13 cellular contexts compared by ENCODE assay signal in genomic region chr1:151537112-151537511, GRCh38. TPM values are rescaled to one million over a fixed set of nuclear protein-coding genes. Genes with fewer than 3 reads are reported as not detected.
DNase-seq lines count a peak whose midpoint lies in the region; ATAC-seq, FAIRE-seq and TF ChIP-seq lines count a peak whose summit lies in the region.
"Had no signal": no experiment of that assay in that cellular context is flagged by ENCODE, and none has a peak within 500 bp of the region (broad histone marks: within the 10 kb centered on the region; RNA-seq: fewer than 3 reads in every experiment).

No MANE protein-coding gene starts in this region.

- H3K4me3 Mint-ChIP-seq in activated CD4-positive, alpha-beta T cell treated with anti-CD3 and anti-CD28 coated beads, Interleukin-2, amount 10 ng/mL, durations not matched to agents 24 days and 14 days, result no peak overlapping the region
- H3K4me3 Mint-ChIP-seq: CD8-positive, alpha-beta T cell had no signal

- H3K79me2 ChIP-seq in keratinocyte (ENCODE audit: control insufficient read depth, insufficient read depth, low read length), result peaks cover 18% of the 10 kb centered on the region

- peaks cover 21% of the 10 kb centered on the region for H3K4me1 Mint-ChIP-seq in activated CD4-positive, alpha-beta T cell treated with anti-CD3 and anti-CD28 coated beads, Interleukin-2, amount 10 ng/mL, durations not matched to agents 24 days and 14 days

- peak overlapping the region; percentile 33 for H3K4me2 ChIP-seq in keratinocyte (ENCODE audit: control insufficient read depth, extremely low read depth, insufficient read depth, low read depth, low read length)

- peaks cover 11% of the 10 kb centered on the region for H3K27me3 Mint-ChIP-seq in activated CD4-positive, alpha-beta T cell treated with anti-CD3 and anti-CD28 coated beads, Interleukin-2, amount 10 ng/mL, durations not matched to agents 24 days and 14 days

- TF ChIP-seq CTCF in AG04450 (IDR thresholded peaks at IDR 0.05; ENCODE audit: low read depth, low read length), result no peak
- no peak for TF ChIP-seq CTCF in keratinocyte (optimal IDR thresholded peaks at IDR 0.05 in 1 of 3, IDR thresholded peaks at IDR 0.05 in 1 of 3, conservative IDR thresholded peaks at IDR 0.05 in 1 of 3; ENCODE audit: extremely low read depth in 1 of 3, insufficient read depth in 2 of 3, low read length in 3 of 3)

- H3K4me1 ChIP-seq in keratinocyte (ENCODE audit: control insufficient read depth, extremely low read depth, insufficient read depth, low read length), result peaks cover 40% of the 10 kb centered on the region

- no peaks in the 10 kb centered on the region for H3K9me3 Mint-ChIP-seq in activated CD4-positive, alpha-beta T cell treated with anti-CD3 and anti-CD28 coated beads, Interleukin-2, amount 10 ng/mL, durations not matched to agents 24 days and 14 days
- H3K9me3 Mint-ChIP-seq: CD8-positive, alpha-beta T cell had no signal

- H4K20me1 ChIP-seq in keratinocyte (ENCODE audit: control insufficient read depth, extremely low read depth, insufficient read depth, low read length), result peaks cover 2% of the 10 kb centered on the region

- DNase-seq in AG04450 (ENCODE audit: low read depth, low spot score) (peak; percentile 95), HTR-8/SVneo (ENCODE audit: insufficient read length, low spot score) (peak; percentile 85), astrocyte of the hippocampus (ENCODE audit: low read depth, low spot score) (peak; percentile 96), keratinocyte (ENCODE audit: low read depth, low spot score) (peak; percentile 56), OCI-M2 (lab: John Stamatoyannopoulos, UW; ENCODE audit: unreplicated experiment) (no peak), medulla oblongata (ENCODE audit: extremely low spot score) (no peak)
- no peak for DNase-seq in activated CD4-positive, alpha-beta T cell treated with anti-CD3 and anti-CD28 coated beads, Interleukin-2, amount 10 ng/mL, durations not matched to agents 24 days and 14 days
- DNase-seq: activated CD8-positive, alpha-beta memory T cell treated with anti-CD3 and anti-CD28 coated beads, Interleukin-2, amount 50 U/mL, for 48 hours; body of pancreas; CD8-positive, alpha-beta T cell had no signal

- peak overlapping the region; percentile 39 for H3K9ac ChIP-seq in keratinocyte (ENCODE audit: control insufficient read depth, extremely low read depth, insufficient read depth, low read length)

- no peak for ATAC-seq in GM21529 (IDR thresholded peaks at IDR 0.05; ENCODE audit: unreplicated experiment)
- ATAC-seq: body of pancreas; CD8-positive, alpha-beta T cell; GM12878 had no signal

- H3K36me3 Mint-ChIP-seq in activated CD4-positive, alpha-beta T cell treated with anti-CD3 and anti-CD28 coated beads, Interleukin-2, amount 10 ng/mL, durations not matched to agents 24 days and 14 days (ENCODE audit: low read depth), result no peaks in the 10 kb centered on the region

- peaks cover 0 to 5% of the 10 kb centered on the region in 2 experiments for H3K36me3 ChIP-seq in keratinocyte (ENCODE audit: control insufficient read depth in 2 of 2, extremely low read depth in 1 of 2, insufficient read depth in 2 of 2, low read length in 2 of 2)

- no peak overlapping the region for H2AFZ ChIP-seq in keratinocyte (ENCODE audit: control insufficient read depth, low read length)

- H3K27ac ChIP-seq in AG04450 (ENCODE audit: low read depth, low read length) (peak overlapping the region; percentile 97), keratinocyte (ENCODE audit: control insufficient read depth, insufficient read depth, low read length) (peak overlapping the region; percentile 83)
- H3K27ac ChIP-seq: body of pancreas had no signal

- H3K9me3 ChIP-seq in AG04450 (ENCODE audit: control insufficient read depth, insufficient read depth, low read length) (no peaks in the 10 kb centered on the region; the same call in 1 of the 2 replicates), keratinocyte (ENCODE audit: control insufficient read depth, low read depth, low read length) (no peaks in the 10 kb centered on the region)
- H3K9me3 ChIP-seq: body of pancreas had no signal

- intact Hi-C loops in activated CD4-positive, alpha-beta T cell treated with anti-CD3 and anti-CD28 coated beads, Interleukin-2, amount 10 ng/mL, durations not matched to agents 24 days and 14 days (cut with micrococcal nuclease), result no loop called here

- H3K4me3 ChIP-seq in AG04450 (ENCODE audit: low read depth, low read length) (no peak overlapping the region), keratinocyte (ENCODE audit: control insufficient read depth in 2 of 3, extremely low read depth in 1 of 3, insufficient read depth in 2 of 3, low read depth in 1 of 3, low read length in 3 of 3) (no peak overlapping the region)
- H3K4me3 ChIP-seq: body of pancreas, GM12878 had no signal

- no peak overlapping the region for H3K27ac Mint-ChIP-seq in activated CD4-positive, alpha-beta T cell treated with anti-CD3 and anti-CD28 coated beads, Interleukin-2, amount 10 ng/mL, durations not matched to agents 24 days and 14 days
- H3K27ac Mint-ChIP-seq: CD8-positive, alpha-beta T cell had no signal

- H3K9me1 ChIP-seq in keratinocyte (ENCODE audit: control insufficient read depth, extremely low read depth, insufficient read depth, low read length), result no peaks in the 10 kb centered on the region

- H3K27me3 ChIP-seq in AG04450 (ENCODE audit: control insufficient read depth, insufficient read depth, low read length) (no peaks in the 10 kb centered on the region), keratinocyte (ENCODE audit: control insufficient read depth, extremely low read depth, insufficient read depth, low read length) (no peaks in the 10 kb centered on the region)
- H3K27me3 ChIP-seq: body of pancreas had no signal

- FAIRE-seq in HTR-8/SVneo (lab: Jason Lieb, UNC), result no peak
- peak; percentile 69 for FAIRE-seq in keratinocyte (lab: Jason Lieb, UNC)
- FAIRE-seq: frontal cortex, GM12878 had no signal

- dilution Hi-C loops in keratinocyte (cut with MboI; ENCODE audit: extremely low pct_ligation_motif_present, low sequenced_read_pairs), result no loop called here

- POLR2A ChIA-PET in AG04450 (lab: Yijun Ruan, JAX), result interaction anchor here (0.6 to 1.3 kb wide), 8 partner anchors 10 to 341 kb away, joined by 3 to 12 read pairs (median 4); no protein-coding TSS in a partner anchor

- CTCF ChIA-PET in AG04450 (lab: Charles Lee), result interaction anchor here (0.6 to 1.0 kb wide), 5 partner anchors 57 to 198 kb away, joined by 3 to 4 read pairs (median 3); no protein-coding TSS in a partner anchor

RNA-seq across cellular contexts. Expression of gene TUFT1, which starts 3.0 kb away (rescaled TPM):
- 21.9 and 23.9 TPM in 2 replicates for polyA plus RNA-seq in AG04450 (2011; rRNA removed)
- polyA minus RNA-seq in AG04450 (2011; rRNA and poly(A)+ RNA removed), result 18.3 and 22.3 TPM in 2 replicates
- polyA plus RNA-seq in keratinocyte, result 70.0 to 82.3 TPM (median 80.1 TPM) in 3 replicates
- polyA plus RNA-seq in keratinocyte (2011; ENCODE audit: low read depth), result 232 TPM
- polyA plus RNA-seq in keratinocyte (2011; cell fraction: cytosol; rRNA removed), result 68.6 and 92.2 TPM in 2 replicates
- polyA plus RNA-seq in keratinocyte (2011; cell fraction: nucleus; rRNA removed), result 155 and 156 TPM in 2 replicates
- 65.9 and 73.6 TPM in 2 replicates for polyA plus RNA-seq in keratinocyte (2012; ENCODE audit: low replicate concordance)
- 52.3 to 67.8 TPM (median 57.4 TPM) in 3 replicates for polyA minus RNA-seq in keratinocyte
- polyA minus RNA-seq in keratinocyte (2011; cell fraction: cytosol; rRNA and poly(A)+ RNA removed), result 54.3 TPM
- 52.9 and 96.0 TPM in 2 replicates for polyA minus RNA-seq in keratinocyte (2011; cell fraction: nucleus; rRNA and poly(A)+ RNA removed)
- total RNA-seq in activated CD4-positive, alpha-beta T cell treated with anti-CD3 and anti-CD28 coated beads, Interleukin-2, amount 10 ng/mL, durations not matched to agents 24 days and 14 days, result 1.7 and 2.1 TPM in 2 replicates

RNA-seq across cellular contexts. Expression of gene CGN, which starts 25.9 kb away (rescaled TPM):
- 0.26 and 0.31 TPM in 2 replicates for polyA plus RNA-seq in AG04450 (2011; rRNA removed)
- polyA minus RNA-seq in AG04450 (2011; rRNA and poly(A)+ RNA removed), result 0.43 and 0.83 TPM in 2 replicates
- 2.0 to 4.1 TPM (median 2.9 TPM) in 3 replicates for polyA plus RNA-seq in keratinocyte
- polyA plus RNA-seq in keratinocyte (2011; ENCODE audit: low read depth), result 28.0 TPM
- 1.2 and 1.8 TPM in 2 replicates for polyA plus RNA-seq in keratinocyte (2011; cell fraction: cytosol; rRNA removed)
- 11.2 and 11.8 TPM in 2 replicates for polyA plus RNA-seq in keratinocyte (2011; cell fraction: nucleus; rRNA removed)
- polyA plus RNA-seq in keratinocyte (2012; ENCODE audit: low replicate concordance), result 5.5 and 22.1 TPM in 2 replicates
- polyA minus RNA-seq in keratinocyte, result 1.6 to 9.2 TPM (median 4.0 TPM) in 3 replicates
- polyA minus RNA-seq in keratinocyte (2011; cell fraction: cytosol; rRNA and poly(A)+ RNA removed), result 1.2 TPM
- polyA minus RNA-seq in keratinocyte (2011; cell fraction: nucleus; rRNA and poly(A)+ RNA removed), result 3.5 and 4.7 TPM in 2 replicates
- 0.07 and 0.28 TPM in 2 replicates for total RNA-seq in activated CD4-positive, alpha-beta T cell treated with anti-CD3 and anti-CD28 coated beads, Interleukin-2, amount 10 ng/mL, durations not matched to agents 24 days and 14 days

Comparison
In these comparisons a context has a peak if more than half of its experiments do, and no peak if none do; other contexts are left out.
1. DNase-seq: peak in AG04450 (single experiment), HTR-8/SVneo (single experiment), astrocyte of the hippocampus (single experiment) and keratinocyte (single experiment); none in OCI-M2 (single experiment), medulla oblongata (single experiment) and activated CD4-positive, alpha-beta T cell treated with anti-CD3 and anti-CD28 coated beads, Interleukin-2, amount 10 ng/mL, durations not matched to agents 24 days and 14 days (single experiment).